ENCODE assay signal across 8 cellular contexts in the genomic region with DNA sequence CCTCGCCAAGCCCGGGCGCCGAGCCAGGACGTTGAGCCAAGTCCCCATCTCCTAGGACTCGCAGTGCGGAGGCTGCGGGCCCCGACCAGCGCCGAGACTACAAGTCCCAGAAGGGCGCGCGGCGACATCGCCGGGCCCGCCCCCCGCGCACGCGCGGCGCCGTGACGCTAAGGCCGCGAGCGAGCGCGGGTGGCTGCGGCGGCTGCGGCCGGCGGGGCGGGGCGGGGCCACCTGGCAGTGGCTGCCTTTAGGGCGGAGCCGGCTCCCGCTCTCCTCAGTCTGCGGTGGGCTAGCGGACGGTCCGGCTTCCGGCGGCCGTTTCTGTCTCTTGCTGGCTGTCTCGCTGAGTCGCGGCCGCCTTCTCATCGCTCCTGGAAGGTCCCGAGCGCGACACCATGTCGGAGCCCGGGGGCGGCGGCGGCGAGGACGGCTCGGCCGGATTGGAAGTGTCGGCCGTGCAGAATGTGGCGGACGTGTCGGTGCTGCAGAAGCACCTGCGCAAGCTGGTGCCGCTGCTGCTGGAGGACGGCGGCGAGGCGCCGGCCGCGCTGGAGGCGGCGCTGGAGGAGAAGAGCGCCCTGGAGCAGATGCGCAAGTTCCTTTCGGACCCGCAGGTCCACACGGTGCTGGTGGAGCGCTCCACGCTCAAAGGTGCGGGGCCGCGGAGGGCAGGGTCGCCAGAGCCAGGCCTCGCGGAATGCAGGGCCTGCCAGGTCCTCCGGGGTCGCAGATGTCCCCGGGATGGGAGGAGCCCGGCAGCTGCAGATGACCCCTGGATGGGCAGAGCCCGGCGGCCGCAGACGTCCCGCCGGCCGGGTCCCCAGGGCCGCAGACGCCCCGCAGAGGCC. TPM values are rescaled to one million over a fixed set of nuclear protein-coding genes. Genes with fewer than 3 reads are reported as not detected.
A peak's percentile ranks its signal among the peaks of the same experiment; 100 is the strongest.
DNase-seq lines count a peak whose midpoint lies in the region; ATAC-seq and TF ChIP-seq lines count a peak whose summit lies in the region.

Gene DYNC1H1 (plus strand): TSS at position 277 of the 848 bp plus-strand sequence. CDS start 119 bp downstream, at position 396.

- H3K4me3 ChIP-seq in H7 (ENCODE audit: insufficient read depth, low read depth, low read length), result peak within 1 kb of the TSS; percentile 99
- peak within 1 kb of the TSS; percentile 90 for H3K4me3 ChIP-seq in MG63
- H3K4me3 ChIP-seq in fibroblast of mammary gland (ENCODE audit: control insufficient read depth, low read depth, low read length), result peak within 1 kb of the TSS; percentile 95

- H3K4me1 Mint-ChIP-seq in activated T-helper 2 cell treated with anti-CD3 and anti-CD28 coated beads, Interferon-gamma antibody, Interleukin-2, Interleukin-4, amounts not matched to agents 10 μg/mL and 5 μg/mL and 100 μg/mL, durations not matched to agents 14 hours and 24 hours and 36 hours (ENCODE audit: low read depth), result peaks cover 30% of the 10 kb centered on the region
- H3K4me1 Mint-ChIP-seq in naive thymus-derived CD8-positive, alpha-beta T cell, result peaks cover 22 to 51% (median 44%) of the 10 kb centered on the region in 4 donors
- H3K4me1 Mint-ChIP-seq in stimulated activated memory B cell treated with anti-CD40 and anti-IgM and Interleukin-4, amounts not matched to agents 10 μg/mL and 1 μg/mL and 100 μg/mL, for 72 hours, result peaks cover 39% of the 10 kb centered on the region

- ATAC-seq in naive thymus-derived CD8-positive, alpha-beta T cell, result peak; percentile 81 to 82
- peak; percentile 95 for ATAC-seq in stimulated activated memory B cell treated with anti-CD40 and anti-IgM and Interleukin-4, amounts not matched to agents 10 μg/mL and 1 μg/mL and 100 μg/mL, for 72 hours

- H3K36me3 Mint-ChIP-seq in activated T-helper 2 cell treated with anti-CD3 and anti-CD28 coated beads, Interferon-gamma antibody, Interleukin-2, Interleukin-4, amounts not matched to agents 10 μg/mL and 5 μg/mL and 100 μg/mL, durations not matched to agents 14 hours and 24 hours and 36 hours (ENCODE audit: low read depth), result peaks cover 14% of the 10 kb centered on the region
- H3K36me3 Mint-ChIP-seq in naive thymus-derived CD8-positive, alpha-beta T cell, result peaks cover 0 to 18% (median 0%) of the 10 kb centered on the region in 3 donors
- no peaks in the 10 kb centered on the region for H3K36me3 Mint-ChIP-seq in stimulated activated memory B cell treated with anti-CD40 and anti-IgM and Interleukin-4, amounts not matched to agents 10 μg/mL and 1 μg/mL and 100 μg/mL, for 72 hours

- intact Hi-C loops in activated T-helper 2 cell treated with anti-CD3 and anti-CD28 coated beads, Interferon-gamma antibody, Interleukin-2, Interleukin-4, amounts not matched to agents 10 μg/mL and 5 μg/mL and 100 μg/mL, durations not matched to agents 14 hours and 24 hours and 36 hours (cut with micrococcal nuclease), result loop anchor here (1.0 to 5.0 kb wide), 6 partner anchors 16 to 548 kb away; partner anchors contain the start of gene WDR20

- no peak for TF ChIP-seq CTCF in fibroblast of mammary gland (conservative IDR thresholded peaks at IDR 0.05; ENCODE audit: control insufficient read depth, insufficient read depth, low read depth, low read length)

- TF ChIP-seq POLR2A in Raji (IDR thresholded peaks at IDR 0.05; ENCODE audit: insufficient read depth, low read depth, low read length), result peak; percentile 96

- H3K27me3 ChIP-seq in H7 (ENCODE audit: control insufficient read depth, insufficient read depth, low read length) (peaks cover 6% of the 10 kb centered on the region), MG63 (no peaks in the 10 kb centered on the region)

- peak within 1 kb of the TSS; percentile 92 for H3K4me3 Mint-ChIP-seq in activated T-helper 2 cell treated with anti-CD3 and anti-CD28 coated beads, Interferon-gamma antibody, Interleukin-2, Interleukin-4, amounts not matched to agents 10 μg/mL and 5 μg/mL and 100 μg/mL, durations not matched to agents 14 hours and 24 hours and 36 hours (ENCODE audit: low read depth)
- H3K4me3 Mint-ChIP-seq in naive thymus-derived CD8-positive, alpha-beta T cell, result peak within 1 kb of the TSS; percentile 83 to 96 (median 90)
- H3K4me3 Mint-ChIP-seq in stimulated activated memory B cell treated with anti-CD40 and anti-IgM and Interleukin-4, amounts not matched to agents 10 μg/mL and 1 μg/mL and 100 μg/mL, for 72 hours, result peak within 1 kb of the TSS; percentile 96

- POLR2A ChIA-PET in naive thymus-derived CD8-positive, alpha-beta T cell (lab: Charles Lee), result interaction anchor here (0.5 to 2.7 kb wide), 19 partner anchors 9 to 354 kb away, joined by 3 to 19 read pairs (median 4); partner anchors contain the start of genes HSP90AA1 and MOK

- no peaks in the 10 kb centered on the region for H3K27me3 Mint-ChIP-seq in activated T-helper 2 cell treated with anti-CD3 and anti-CD28 coated beads, Interferon-gamma antibody, Interleukin-2, Interleukin-4, amounts not matched to agents 10 μg/mL and 5 μg/mL and 100 μg/mL, durations not matched to agents 14 hours and 24 hours and 36 hours (ENCODE audit: low read depth)
- no peaks in the 10 kb centered on the region for H3K27me3 Mint-ChIP-seq in naive thymus-derived CD8-positive, alpha-beta T cell
- no peaks in the 10 kb centered on the region for H3K27me3 Mint-ChIP-seq in stimulated activated memory B cell treated with anti-CD40 and anti-IgM and Interleukin-4, amounts not matched to agents 10 μg/mL and 1 μg/mL and 100 μg/mL, for 72 hours

- no peaks in the 10 kb centered on the region; the same call in 1 of the 2 replicates for H3K36me3 ChIP-seq in H7 (replicated peaks; ENCODE audit: control insufficient read depth, insufficient read depth, low read length)
- peaks cover 16% of the 10 kb centered on the region for H3K36me3 ChIP-seq in MG63

- DNase-seq in EH (ENCODE audit: low read depth) (peak; percentile 90), H7 (peak; percentile 98), MG63 (peak; percentile 93), fibroblast of mammary gland (ENCODE audit: low read depth) (peak; percentile 96)
- peak; percentile 88 for DNase-seq in activated T-helper 2 cell treated with anti-CD3 and anti-CD28 coated beads, Interferon-gamma antibody, Interleukin-2, Interleukin-4, amounts not matched to agents 10 μg/mL and 5 μg/mL and 100 μg/mL, durations not matched to agents 14 hours and 24 hours and 36 hours (ENCODE audit: low spot score)
- DNase-seq in naive thymus-derived CD8-positive, alpha-beta T cell, result peak; percentile 80 to 95 (median 88)

- H3K27ac Mint-ChIP-seq in activated T-helper 2 cell treated with anti-CD3 and anti-CD28 coated beads, Interferon-gamma antibody, Interleukin-2, Interleukin-4, amounts not matched to agents 10 μg/mL and 5 μg/mL and 100 μg/mL, durations not matched to agents 14 hours and 24 hours and 36 hours, result peak within 1 kb of the TSS; percentile 90
- H3K27ac Mint-ChIP-seq in naive thymus-derived CD8-positive, alpha-beta T cell, result peak within 1 kb of the TSS; percentile 79 to 96 (median 94)
- H3K27ac Mint-ChIP-seq in stimulated activated memory B cell treated with anti-CD40 and anti-IgM and Interleukin-4, amounts not matched to agents 10 μg/mL and 1 μg/mL and 100 μg/mL, for 72 hours, result peak within 1 kb of the TSS; percentile 85

- no peaks in the 10 kb centered on the region for H3K9me3 ChIP-seq in MG63

- no peaks in the 10 kb centered on the region for H3K9me3 Mint-ChIP-seq in activated T-helper 2 cell treated with anti-CD3 and anti-CD28 coated beads, Interferon-gamma antibody, Interleukin-2, Interleukin-4, amounts not matched to agents 10 μg/mL and 5 μg/mL and 100 μg/mL, durations not matched to agents 14 hours and 24 hours and 36 hours
- no peaks in the 10 kb centered on the region for H3K9me3 Mint-ChIP-seq in naive thymus-derived CD8-positive, alpha-beta T cell
- H3K9me3 Mint-ChIP-seq in stimulated activated memory B cell treated with anti-CD40 and anti-IgM and Interleukin-4, amounts not matched to agents 10 μg/mL and 1 μg/mL and 100 μg/mL, for 72 hours, result no peaks in the 10 kb centered on the region

RNA-seq across cellular contexts. Expression of gene DYNC1H1, which starts in this region (rescaled TPM):
- total RNA-seq in H7 (2014; rRNA removed; shearing (Covaris generic)), result 210 and 226 TPM in 2 replicates
- total RNA-seq in MG63 (2014; rRNA removed; shearing (Covaris generic); ENCODE audit: low replicate concordance), result 108 and 146 TPM in 2 replicates
- total RNA-seq in activated T-helper 2 cell treated with anti-CD3 and anti-CD28 coated beads, Interferon-gamma antibody, Interleukin-2, Interleukin-4, amounts not matched to agents 10 μg/mL and 5 μg/mL and 100 μg/mL, durations not matched to agents 14 hours and 24 hours and 36 hours, result 286 and 287 TPM in 2 replicates
- total RNA-seq in naive thymus-derived CD8-positive, alpha-beta T cell, result 100 to 1,000 TPM; 257 to 278 TPM
- 10 to 100 TPM; 23.4 to 42.0 (median 30.5) TPM for polyA plus RNA-seq in naive thymus-derived CD8-positive, alpha-beta T cell

Comparison
In these comparisons a context has a peak if more than half of its experiments do, and no peak if none do; other contexts are left out.
1. Peak in every context shown above with its lines: DNase-seq, ATAC-seq and H3K4me3 ChIP-seq.